Comparison of ENCODE assay signal across 8 cellular contexts in the genomic region with DNA sequence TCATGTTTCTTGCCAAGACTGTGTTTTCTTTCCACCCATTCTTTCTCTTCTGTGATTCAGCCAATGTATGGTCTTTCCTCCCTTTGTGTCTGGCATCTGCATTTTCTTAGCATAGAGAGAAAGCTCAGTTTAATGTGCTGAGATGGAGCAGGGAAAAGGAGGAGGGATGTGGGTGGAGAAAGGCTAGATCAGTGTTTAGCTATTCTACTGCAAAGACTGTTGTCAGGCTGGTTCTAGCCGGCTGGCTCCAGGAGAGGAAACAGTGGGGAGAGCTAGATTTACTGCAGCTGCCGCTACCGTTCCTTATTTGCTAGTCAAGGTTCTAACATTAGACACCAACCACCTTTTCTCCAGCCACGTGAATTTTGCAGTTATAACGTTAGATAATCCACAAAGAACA. TPM values are rescaled to one million over a fixed set of nuclear protein-coding genes. Genes with fewer than 3 reads are reported as not detected.
A peak's percentile ranks its signal among the peaks of the same experiment; 100 is the strongest.
DNase-seq lines count a peak whose midpoint lies in the region; ATAC-seq and TF ChIP-seq lines count a peak whose summit lies in the region.

No MANE protein-coding gene starts in this region.

- no peak for TF ChIP-seq CTCF in mesothelial cell of epicardium (IDR thresholded peaks at IDR 0.05; ENCODE audit: unreplicated experiment)

- no peak overlapping the region for H3K4me3 Mint-ChIP-seq in mesothelial cell of epicardium
- no peak overlapping the region for H3K4me3 Mint-ChIP-seq in activated CD8-positive, alpha-beta memory T cell treated with anti-CD3 and anti-CD28 coated beads, Interleukin-2, amount 10 ng/mL, durations not matched to agents 7 days and 5 days

- 0 to 1% methylated on average over 5 of the region's 5 CpGs for WGBS in aorta, 2 donors

- no peak overlapping the region for H3K4me3 ChIP-seq in aorta (ENCODE audit: low read length in 2 of 2)

- DNase-seq in DMS 273 treated with DMSO at 0.1 percent for 48 hours (lab: John Stamatoyannopoulos, UW) (peak; percentile 8), NCI-H1930 (lab: John Stamatoyannopoulos, UW) (peak; percentile 45 to 57), mesothelial cell of epicardium (ENCODE audit: low spot score in 2 of 2, unreplicated experiment in 2 of 2) (no peak), aorta (peak in 1 of 2 donors; percentile 72), LoVo (ENCODE audit: low spot score) (no peak)
- no peak for DNase-seq in activated CD8-positive, alpha-beta memory T cell treated with anti-CD3 and anti-CD28 coated beads, Interleukin-2, amount 50 U/mL, for 48 hours
- no peak for DNase-seq in activated CD8-positive, alpha-beta memory T cell treated with anti-CD3 and anti-CD28 coated beads, Interleukin-2, amount 10 ng/mL, durations not matched to agents 7 days and 5 days

- no peaks in the 10 kb centered on the region for H3K36me3 Mint-ChIP-seq in mesothelial cell of epicardium
- no peaks in the 10 kb centered on the region for H3K36me3 Mint-ChIP-seq in activated CD8-positive, alpha-beta memory T cell treated with anti-CD3 and anti-CD28 coated beads, Interleukin-2, amount 10 ng/mL, durations not matched to agents 7 days and 5 days

- peak overlapping the region; percentile 96 for H3K27ac Mint-ChIP-seq in mesothelial cell of epicardium
- H3K27ac Mint-ChIP-seq in activated CD8-positive, alpha-beta memory T cell treated with anti-CD3 and anti-CD28 coated beads, Interleukin-2, amount 10 ng/mL, durations not matched to agents 7 days and 5 days = no peak overlapping the region

- H3K27me3 Mint-ChIP-seq in mesothelial cell of epicardium (ENCODE audit: low read depth) = no peaks in the 10 kb centered on the region
- H3K27me3 Mint-ChIP-seq in activated CD8-positive, alpha-beta memory T cell treated with anti-CD3 and anti-CD28 coated beads, Interleukin-2, amount 10 ng/mL, durations not matched to agents 7 days and 5 days = peaks cover 56% of the 10 kb centered on the region

- no peaks in the 10 kb centered on the region for H3K9me3 Mint-ChIP-seq in mesothelial cell of epicardium
- no peaks in the 10 kb centered on the region for H3K9me3 Mint-ChIP-seq in activated CD8-positive, alpha-beta memory T cell treated with anti-CD3 and anti-CD28 coated beads, Interleukin-2, amount 10 ng/mL, durations not matched to agents 7 days and 5 days (ENCODE audit: low read depth)

- CTCF ChIA-PET in activated CD8-positive, alpha-beta memory T cell treated with anti-CD3 and anti-CD28 coated beads, Interleukin-2, amount 10 ng/mL, durations not matched to agents 7 days and 5 days (lab: Charles Lee) = no interaction called here

- H3K4me1 Mint-ChIP-seq in mesothelial cell of epicardium = peaks cover 48% of the 10 kb centered on the region
- H3K4me1 Mint-ChIP-seq in activated CD8-positive, alpha-beta memory T cell treated with anti-CD3 and anti-CD28 coated beads, Interleukin-2, amount 10 ng/mL, durations not matched to agents 7 days and 5 days = peaks cover 3% of the 10 kb centered on the region

- no peaks in the 10 kb centered on the region for H3K4me1 ChIP-seq in aorta (ENCODE audit: control insufficient read depth in 1 of 2, insufficient read depth in 2 of 2, low read length in 2 of 2)

- H3K36me3 ChIP-seq in aorta (ENCODE audit: control insufficient read depth in 1 of 2, insufficient read depth in 2 of 2, low read length in 1 of 2) = no peaks in the 10 kb centered on the region

- H3K27me3 ChIP-seq in aorta (ENCODE audit: control insufficient read depth in 1 of 2, insufficient read depth in 2 of 2, low read length in 1 of 2) = no peaks in the 10 kb centered on the region

- H3K27ac ChIP-seq in cingulate gyrus (ENCODE audit: low read depth, low read length) (peak overlapping the region; percentile 86), aorta (ENCODE audit: low read depth in 1 of 2, low read length in 2 of 2) (peak overlapping the region in 1 of 2 donors; percentile 71)

- intact Hi-C loops in aorta (cut with DNase I) = no loop called here

- ATAC-seq in aorta (ENCODE audit: low FRiP score) = peak; percentile 66
- no peak for ATAC-seq in activated CD8-positive, alpha-beta memory T cell treated with anti-CD3 and anti-CD28 coated beads, Interleukin-2, amount 10 ng/mL, durations not matched to agents 7 days and 5 days

- no peaks in the 10 kb centered on the region for H3K9me3 ChIP-seq in aorta (ENCODE audit: control insufficient read depth, low read length)

RNA-seq across cellular contexts. Expression of gene RIMKLB, which starts 5.2 kb away (rescaled TPM):
- total RNA-seq in mesothelial cell of epicardium (121 to 124 TPM (median 123 TPM) in 3 replicates), aorta (100 to 1,000 TPM in 1 of 2 donors, 10 to 100 TPM in 1; 76.2 to 100 TPM)
- 100 to 1,000 TPM in 1 of 2 donors, 10 to 100 TPM in 1; 42.6 to 117 TPM for polyA plus RNA-seq in aorta
- total RNA-seq in activated CD8-positive, alpha-beta memory T cell treated with anti-CD3 and anti-CD28 coated beads, Interleukin-2, amount 10 ng/mL, durations not matched to agents 7 days and 5 days = 1 to 10 TPM; 1.1 to 2.1 TPM

RNA-seq across cellular contexts. Expression of gene MFAP5, which starts 29.9 kb away (rescaled TPM):
- 0.60 to 1.8 TPM (median 1.5 TPM) in 3 replicates for total RNA-seq in mesothelial cell of epicardium
- total RNA-seq in aorta = 100 to 1,000 TPM in 1 of 2 donors, 10 to 100 TPM in 1; 59.7 to 470 TPM
- 10 to 100 TPM in 1 of 2 donors, under 1 TPM in 1; 0.67 to 11.8 TPM for polyA plus RNA-seq in aorta
- not detected for total RNA-seq in activated CD8-positive, alpha-beta memory T cell treated with anti-CD3 and anti-CD28 coated beads, Interleukin-2, amount 10 ng/mL, durations not matched to agents 7 days and 5 days

Comparison
In these comparisons a context has a peak if more than half of its experiments do, and no peak if none do; other contexts are left out.
1. DNase-seq: peak in DMS 273 treated with DMSO at 0.1 percent for 48 hours (single experiment) and NCI-H1930 (2 of 2); none in mesothelial cell of epicardium (0 of 2), LoVo (single experiment), activated CD8-positive, alpha-beta memory T cell treated with anti-CD3 and anti-CD28 coated beads, Interleukin-2, amount 50 U/mL, for 48 hours (single experiment) and activated CD8-positive, alpha-beta memory T cell treated with anti-CD3 and anti-CD28 coated beads, Interleukin-2, amount 10 ng/mL, durations not matched to agents 7 days and 5 days (single experiment).
2. RNA of gene RIMKLB, which starts 5.2 kb away (total RNA-seq): 121 to 124 TPM in mesothelial cell of epicardium and 76.2 to 100 TPM in aorta; 1.1 to 2.1 TPM in activated CD8-positive, alpha-beta memory T cell treated with anti-CD3 and anti-CD28 coated beads, Interleukin-2, amount 10 ng/mL, durations not matched to agents 7 days and 5 days; every median in the first group is over 10 times any median in the second.
3. RNA of gene MFAP5, which starts 29.9 kb away (total RNA-seq): 59.7 to 470 TPM in aorta; 0.60 to 1.8 TPM in mesothelial cell of epicardium and not detected in activated CD8-positive, alpha-beta memory T cell treated with anti-CD3 and anti-CD28 coated beads, Interleukin-2, amount 10 ng/mL, durations not matched to agents 7 days and 5 days; every median in the first group is over 10 times any median in the second.